In genomic region chr1:101165944-101166343, GRCh38 we compare ENCODE assay signal across 20 cellular contexts.
DNase-seq lines count a peak whose midpoint lies in the region; ATAC-seq and TF ChIP-seq lines count a peak whose summit lies in the region.
"Had no signal": no experiment of that assay in that cellular context is flagged by ENCODE, and none has a peak within 500 bp of the region (broad histone marks: within the 10 kb centered on the region; RNA-seq: fewer than 3 reads in every experiment).

No MANE protein-coding gene starts in this region.

- H3K4me1 ChIP-seq in right cardiac atrium (ENCODE audit: control insufficient read depth, insufficient read depth, low read length) (peaks cover 1% of the 10 kb centered on the region), SK-N-SH (ENCODE audit: control insufficient read depth in 1 of 2, insufficient read depth in 2 of 2, low read depth in 1 of 2, low read length in 1 of 2) (no peaks in the 10 kb centered on the region)

- no peak overlapping the region for H3K4me2 ChIP-seq in SK-N-SH

- intact Hi-C loops in right cardiac atrium (cut with DNase I): no loop called here

- H3K27ac ChIP-seq in right cardiac atrium (ENCODE audit: low read length) (no peak overlapping the region), SK-N-SH (ENCODE audit: low read depth in 2 of 2, low read length in 1 of 2) (no peak overlapping the region)
- H3K27ac ChIP-seq: GM23248 had no signal

- CTCF ChIA-PET in SK-N-SH (lab: Yijun Ruan, JAX): interaction anchor here (1.0 to 1.2 kb wide), 2 partner anchors 10 to 73 kb away, joined by 3 read pairs; no protein-coding TSS in a partner anchor

- no peaks in the 10 kb centered on the region for H4K20me1 ChIP-seq in SK-N-SH (ENCODE audit: insufficient read depth)

- no peaks in the 10 kb centered on the region for H3F3A ChIP-seq in SK-N-SH (replicated peaks; ENCODE audit: insufficient read depth)

- no peaks in the 10 kb centered on the region for H3K9me3 ChIP-seq in right cardiac atrium (ENCODE audit: control insufficient read depth, low read length)
- no peaks in the 10 kb centered on the region for H3K9me3 ChIP-seq in SK-N-SH

- H3K9me2 ChIP-seq in SK-N-SH: no peaks in the 10 kb centered on the region

- TF ChIP-seq CTCF in SK-N-SH (IDR thresholded peaks at IDR 0.05): no peak

- DNase-seq in ELR (ENCODE audit: low read depth) (peak; percentile 29), H7 (peak; percentile 4), ecto neural progenitor cell (ENCODE audit: low spot score) (peak; percentile 51), right cardiac atrium (no peak), SK-N-SH (no peak), amygdala (lab: John Stamatoyannopoulos, UW) (no peak)
- DNase-seq: Calu3; CD4-positive, CD25-positive, alpha-beta regulatory T cell; DMS79 treated with DMSO at 0.1 percent for 48 hours; GDM1; GM23248; MM.1S; NCI-H1105; NCI-H1694 treated with DMSO at 0.1 percent for 48 hours; NCI-H2107; NCI-H2227 treated with DMSO at 0.1 percent for 48 hours; NCI-H526 had no signal

- H3K9ac ChIP-seq in SK-N-SH: no peak overlapping the region
- H3K9ac ChIP-seq: GM23248 had no signal

- H2AFZ ChIP-seq in SK-N-SH (ENCODE audit: low read depth): no peak overlapping the region

- H3K4me3 ChIP-seq in H7 (ENCODE audit: insufficient read depth, low read depth, low read length) (no peak overlapping the region), right cardiac atrium (ENCODE audit: low read length) (no peak overlapping the region), SK-N-SH (ENCODE audit: low read depth in 2 of 2, low read length in 1 of 2) (no peak overlapping the region)
- H3K4me3 ChIP-seq: GM12878, GM23248 had no signal

- ATAC-seq in right cardiac atrium (peak; percentile 62 to 67), GM21619 (IDR thresholded peaks at IDR 0.05; ENCODE audit: unreplicated experiment) (no peak), HG02852 (IDR thresholded peaks at IDR 0.05; ENCODE audit: unreplicated experiment) (no peak)
- ATAC-seq: GM12878 had no signal

- H3K27me3 ChIP-seq in H7 (ENCODE audit: control insufficient read depth, insufficient read depth, low read length): no peaks in the 10 kb centered on the region
- H3K27me3 ChIP-seq in right cardiac atrium (ENCODE audit: control insufficient read depth, insufficient read depth): no peaks in the 10 kb centered on the region
- no peaks in the 10 kb centered on the region for H3K27me3 ChIP-seq in SK-N-SH (ENCODE audit: insufficient read depth)

- H3K79me2 ChIP-seq in SK-N-SH (ENCODE audit: insufficient read depth): no peaks in the 10 kb centered on the region

- POLR2A ChIA-PET in SK-N-SH (lab: Yijun Ruan, JAX): no interaction called here

- TF ChIP-seq EP300 in SK-N-SH (IDR thresholded peaks at IDR 0.05; ENCODE audit: borderline replicate concordance in 1 of 2, low read depth in 1 of 2, low read length in 1 of 2): no peak

- H3K36me3 ChIP-seq in H7 (replicated peaks; ENCODE audit: control insufficient read depth, insufficient read depth, low read length) (no peaks in the 10 kb centered on the region), SK-N-SH (replicated peaks in 1 of 2; ENCODE audit: control insufficient read depth in 1 of 2, insufficient read depth in 2 of 2, low read length in 1 of 2) (no peaks in the 10 kb centered on the region)

- TF ChIP-seq RAD21 in SK-N-SH (IDR thresholded peaks at IDR 0.05; ENCODE audit: low read length): no peak

TF ChIP-seq in SK-N-SH, 30 proteins besides CTCF, POLR2A, EP300 and RAD21:
- TF ChIP-seq FOXJ3 (CRISPR knock-in tag; IDR thresholded peaks at IDR 0.05): no peak
- TF ChIP-seq, protein P1, sequence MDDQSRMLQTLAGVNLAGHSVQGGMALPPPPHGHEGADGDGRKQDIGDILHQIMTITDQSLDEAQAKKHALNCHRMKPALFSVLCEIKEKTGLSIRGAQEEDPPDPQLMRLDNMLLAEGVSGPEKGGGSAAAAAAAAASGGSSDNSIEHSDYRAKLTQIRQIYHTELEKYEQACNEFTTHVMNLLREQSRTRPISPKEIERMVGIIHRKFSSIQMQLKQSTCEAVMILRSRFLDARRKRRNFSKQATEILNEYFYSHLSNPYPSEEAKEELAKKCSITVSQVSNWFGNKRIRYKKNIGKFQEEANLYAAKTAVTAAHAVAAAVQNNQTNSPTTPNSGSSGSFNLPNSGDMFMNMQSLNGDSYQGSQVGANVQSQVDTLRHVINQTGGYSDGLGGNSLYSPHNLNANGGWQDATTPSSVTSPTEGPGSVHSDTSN (IDR thresholded peaks at IDR 0.05): no peak
TF ChIP-seq in SK-N-SH: peak in this region for 0.

Comparison
In these comparisons a context has a peak if more than half of its experiments do, and no peak if none do; other contexts are left out.
1. DNase-seq: peak in ELR (single experiment), H7 (single experiment) and ecto neural progenitor cell (single experiment); none in right cardiac atrium (0 of 3), SK-N-SH (single experiment) and amygdala (0 of 56).
2. ATAC-seq: peak in right cardiac atrium (2 of 2); none in GM21619 (single experiment) and HG02852 (single experiment).